Comparison of ENCODE assay signal across 20 cellular contexts in genomic region chr16:4651842-4652241, GRCh38. TPM values are rescaled to one million over a fixed set of nuclear protein-coding genes. Genes with fewer than 3 reads are reported as not detected.
DNase-seq lines count a peak whose midpoint lies in the region; ATAC-seq and TF ChIP-seq lines count a peak whose summit lies in the region.
"Had no signal": no experiment of that assay in that cellular context is flagged by ENCODE, and none has a peak within 500 bp of the region (broad histone marks: within the 10 kb centered on the region; RNA-seq: fewer than 3 reads in every experiment).

No MANE protein-coding gene starts in this region.

- peaks cover 98 to 100% (median 100%) of the 10 kb centered on the region in 11 experiments for H4K20me1 ChIP-seq in BLaER1 treated with 17β-estradiol and CSF1 and Interleukin-3, amounts not matched to agents 10 nM and 100 nM
- H4K20me1 ChIP-seq in GM23338 (replicated peaks; ENCODE audit: insufficient read depth) = 0 out of 2 replicates have a peak, but pooled peaks cover 5% of the 10 kb centered on the region

- peak overlapping the region in 3 of 10 experiments; percentile 2 to 43 (median 40); a peak in 5 of 20 replicates for H3K4me3 ChIP-seq in BLaER1 treated with 17β-estradiol and CSF1 and Interleukin-3, amounts not matched to agents 10 nM and 100 nM
- no peak overlapping the region for H3K4me3 ChIP-seq in GM23338
- H3K4me3 ChIP-seq in trophoblast cell (ENCODE audit: low read depth, low read length) = peak overlapping the region; percentile 16
- H3K4me3 ChIP-seq: A549, GM23248, MG63, SJSA1 had no signal

- H3K79me2 ChIP-seq in GM23338 (replicated peaks; ENCODE audit: insufficient read depth) = peaks cover 5% of the 10 kb centered on the region; the same call in 1 of the 2 replicates
- H3K79me2 ChIP-seq in trophoblast cell (ENCODE audit: control insufficient read depth, insufficient read depth, low read length, poor library complexity) = no peaks in the 10 kb centered on the region

- no peak for TF ChIP-seq CTCF in GM23338 (conservative IDR thresholded peaks at IDR 0.05; ENCODE audit: low read depth in 2 of 2)

- no peak overlapping the region for H3K27ac Mint-ChIP-seq in GM23338

- H3K4ac ChIP-seq in trophoblast cell (ENCODE audit: low read depth, low read length) = no peak overlapping the region

- H3K36me3 ChIP-seq in BLaER1 treated with 17β-estradiol and CSF1 and Interleukin-3, amounts not matched to agents 10 nM and 100 nM = peaks cover 63 to 97% (median 88%) of the 10 kb centered on the region in 11 experiments
- H3K36me3 ChIP-seq in GM23338 (ENCODE audit: insufficient read depth) (no peaks in the 10 kb centered on the region), trophoblast cell (ENCODE audit: control insufficient read depth in 1 of 2, insufficient read depth in 2 of 2, low read length in 2 of 2) (peaks cover 56 to 64% of the 10 kb centered on the region in 2 experiments)

- no peak overlapping the region for H2AK5ac ChIP-seq in trophoblast cell (ENCODE audit: low read length)

- no peaks in the 10 kb centered on the region for H3K4me1 Mint-ChIP-seq in GM23338

- no peaks in the 10 kb centered on the region for H3F3A ChIP-seq in GM23338 (replicated peaks; ENCODE audit: low read depth)

- H4K12ac ChIP-seq in trophoblast cell (ENCODE audit: low read depth, low read length) = no peak overlapping the region

- H3K14ac ChIP-seq in trophoblast cell (ENCODE audit: low read length) = no peak overlapping the region

- H3K9me2 ChIP-seq in GM23338 (ENCODE audit: insufficient read depth) = no peaks in the 10 kb centered on the region

- no peak overlapping the region for H2BK120ac ChIP-seq in trophoblast cell (ENCODE audit: insufficient read depth, low read length, poor library complexity)

- H3K4me1 ChIP-seq in BLaER1 treated with 17β-estradiol and CSF1 and Interleukin-3, amounts not matched to agents 10 nM and 100 nM = peaks cover 33 to 79% (median 74%) of the 10 kb centered on the region in 10 experiments
- H3K4me1 ChIP-seq in GM23338 (ENCODE audit: insufficient read depth) = no peaks in the 10 kb centered on the region
- H3K4me1 ChIP-seq in trophoblast cell (ENCODE audit: control insufficient read depth in 1 of 2, insufficient read depth in 2 of 2, low read length in 2 of 2) = no peaks in the 10 kb centered on the region
- H3K4me1 ChIP-seq: SJSA1 had no signal

- H3K18ac ChIP-seq in trophoblast cell (ENCODE audit: low read length) = no peak overlapping the region

- H3K4me3 Mint-ChIP-seq in GM23338 = no peak overlapping the region
- H3K4me3 Mint-ChIP-seq: CD14-positive monocyte had no signal

- ATAC-seq in GM23338 = no peak
- ATAC-seq in GM21825 (IDR thresholded peaks at IDR 0.05; ENCODE audit: unreplicated experiment) = no peak
- ATAC-seq: A549 had no signal

- H3K4me2 ChIP-seq in BLaER1 treated with 17β-estradiol and CSF1 and Interleukin-3, amounts not matched to agents 10 nM and 100 nM = peak overlapping the region; percentile 32 to 94 (median 86)
- H3K4me2 ChIP-seq in GM23338 (no peak overlapping the region), trophoblast cell (ENCODE audit: low read length) (no peak overlapping the region)
- H3K4me2 ChIP-seq: A549 had no signal

- peak overlapping the region in 4 of 11 experiments; percentile 12 to 35 (median 26); a peak in 5 of 22 replicates for H3K27ac ChIP-seq in BLaER1 treated with 17β-estradiol and CSF1 and Interleukin-3, amounts not matched to agents 10 nM and 100 nM
- H3K27ac ChIP-seq in GM23338 (ENCODE audit: low read depth) (peak overlapping the region; percentile 50; the same call in 1 of the 2 replicates), trophoblast cell (ENCODE audit: low read depth, low read length) (no peak overlapping the region)
- H3K27ac ChIP-seq: GM23248, SJSA1 had no signal

- no peak overlapping the region for H2BK12ac ChIP-seq in trophoblast cell (ENCODE audit: low read length)

- H2AFZ ChIP-seq in GM23338 (no peak overlapping the region), trophoblast cell (ENCODE audit: insufficient read depth, low read length, poor library complexity) (no peak overlapping the region)
- H2AFZ ChIP-seq: GM23248 had no signal

- no peak overlapping the region for H4K8ac ChIP-seq in trophoblast cell (ENCODE audit: low read depth, low read length)

- peaks cover 0 to 11% (median 0%) of the 10 kb centered on the region in 11 experiments; a peak in 2 of 22 replicates for H3K9me3 ChIP-seq in BLaER1 treated with 17β-estradiol and CSF1 and Interleukin-3, amounts not matched to agents 10 nM and 100 nM (replicated peaks in 1 of 11)
- H3K9me3 ChIP-seq in trophoblast cell (ENCODE audit: insufficient read depth, low read depth, low read length) = peaks cover 12% of the 10 kb centered on the region
- H3K9me3 ChIP-seq: A549, Caco-2, MG63, SJSA1 had no signal

- H3K23ac ChIP-seq in trophoblast cell (ENCODE audit: low read length) = no peak overlapping the region

- no peaks in the 10 kb centered on the region for H3K79me1 ChIP-seq in trophoblast cell (ENCODE audit: low read length)

- peaks cover 6% of the 10 kb centered on the region for H3K27me3 Mint-ChIP-seq in GM23338 (ENCODE audit: insufficient read depth, low read depth, poor library complexity)

- peaks cover 38% of the 10 kb centered on the region for H3K36me3 Mint-ChIP-seq in GM23338 (ENCODE audit: low read depth)

- H3K27me3 ChIP-seq in BLaER1 treated with 17β-estradiol and CSF1 and Interleukin-3, amounts not matched to agents 10 nM and 100 nM = peaks cover 0 to 14% (median 0%) of the 10 kb centered on the region in 11 experiments; a peak in 6 of 22 replicates
- H3K27me3 ChIP-seq in GM23338 (ENCODE audit: insufficient read depth) (no peaks in the 10 kb centered on the region), trophoblast cell (ENCODE audit: insufficient read depth, low read length) (no peaks in the 10 kb centered on the region)
- H3K27me3 ChIP-seq: MG63, SJSA1 had no signal

- DNase-seq in GM23338 (ENCODE audit: low spot score) = no peak
- DNase-seq in NCI-H2107 treated with DMSO at 0.1 percent for 48 hours (lab: John Stamatoyannopoulos, UW; ENCODE audit: unreplicated experiment) = peak; percentile 78
- no peak for DNase-seq in trophoblast cell
- DNase-seq in KBM-7 = no peak
- DNase-seq in anterior cingulate cortex (lab: John Stamatoyannopoulos, UW) = no peak
- DNase-seq in NCI-H2029 (lab: John Stamatoyannopoulos, UW) = no peak
- DNase-seq: Caco-2; DMS153; GM23248; MG63; NCI-H1105; NCI-H1694; NCI-H446; NCI-H69; NK-92 treated with Interleukin-12 subunit alpha and Interleukin-12 subunit beta, amount 100 ng/mL, for 24 hours had no signal

- no peak overlapping the region for H4K91ac ChIP-seq in trophoblast cell (ENCODE audit: low read depth, low read length)

- no peak overlapping the region for H2BK5ac ChIP-seq in trophoblast cell (ENCODE audit: low read depth, low read length, poor library complexity)

- H3K9me3 Mint-ChIP-seq in GM23338 = peaks cover 4% of the 10 kb centered on the region; the same call in 2 of the 3 replicates
- H3K9me3 Mint-ChIP-seq: CD14-positive monocyte had no signal

- no CpG with 5 or more reads among the region's 14 CpGs for WGBS in trophoblast cell (ENCODE audit: extremely low coverage, insufficient coverage, insufficient read length)

- H3K9ac ChIP-seq in BLaER1 treated with 17β-estradiol and CSF1 and Interleukin-3, amounts not matched to agents 10 nM and 100 nM = peak overlapping the region in 8 of 11 experiments; percentile 4 to 40 (median 14); a peak in 10 of 22 replicates
- no peak overlapping the region for H3K9ac ChIP-seq in trophoblast cell (ENCODE audit: low read length)
- H3K9ac ChIP-seq: GM23248 had no signal

- in situ Hi-C loops in KBM-7 (cut with MboI; ENCODE audit: low pct_unique_long_range_greater_than_20kb, low sequenced_read_pairs) = no loop called here

RNA-seq across cellular contexts. Expression of gene MGRN1, which starts 27.2 kb away (rescaled TPM):
- total RNA-seq in GM23338 (2014; rRNA removed; shearing (Covaris generic)) = 54.6 and 71.8 TPM in 2 replicates
- polyA plus RNA-seq in GM23338 (2016; fragmentation: Nextera tagmentation; extraction: Ambion mirVana) = 10.5 and 13.1 TPM in 2 replicates
- 52.1 and 52.4 TPM in 2 replicates for polyA plus RNA-seq in trophoblast cell (2013)

RNA-seq across cellular contexts. Expression of gene UBALD1, which starts 37.2 kb away (rescaled TPM):
- 32.2 and 32.8 TPM in 2 replicates for total RNA-seq in GM23338 (2014; rRNA removed; shearing (Covaris generic))
- polyA plus RNA-seq in GM23338 (2016; fragmentation: Nextera tagmentation; extraction: Ambion mirVana) = 20.7 and 23.9 TPM in 2 replicates
- polyA plus RNA-seq in trophoblast cell (2013) = 52.8 and 57.6 TPM in 2 replicates

RNA-seq across cellular contexts. Expression of gene NUDT16L1, which starts 41.5 kb away (rescaled TPM):
- 65.1 and 80.4 TPM in 2 replicates for total RNA-seq in GM23338 (2014; rRNA removed; shearing (Covaris generic))
- 37.1 and 39.0 TPM in 2 replicates for polyA plus RNA-seq in GM23338 (2016; fragmentation: Nextera tagmentation; extraction: Ambion mirVana)
- polyA plus RNA-seq in trophoblast cell (2013) = 21.1 and 21.4 TPM in 2 replicates

Comparison
In these comparisons a context has a peak if more than half of its experiments do, and no peak if none do; other contexts are left out.
1. H3K4me2 ChIP-seq: peak in BLaER1 treated with 17β-estradiol and CSF1 and Interleukin-3, amounts not matched to agents 10 nM and 100 nM (11 of 11); none in GM23338 (single experiment) and trophoblast cell (single experiment).